17 cellular contexts compared by ENCODE assay signal in genomic region chr15:42373274-42373673, GRCh38. TPM values are rescaled to one million over a fixed set of nuclear protein-coding genes. Genes with fewer than 3 reads are reported as not detected.
A peak's percentile ranks its signal among the peaks of the same experiment; 100 is the strongest.
DNase-seq lines count a peak whose midpoint lies in the region; ATAC-seq and TF ChIP-seq lines count a peak whose summit lies in the region.
"Had no signal": no experiment of that assay in that cellular context is flagged by ENCODE, and none has a peak within 500 bp of the region (broad histone marks: within the 10 kb centered on the region; RNA-seq: fewer than 3 reads in every experiment).

No MANE protein-coding gene starts in this region.

- H3K27me3 Mint-ChIP-seq in type B pancreatic cell: no peaks in the 10 kb centered on the region

- H3K36me3 Mint-ChIP-seq in type B pancreatic cell: peaks cover 3% of the 10 kb centered on the region

- H3K9me3 Mint-ChIP-seq in type B pancreatic cell: no peaks in the 10 kb centered on the region

- WGBS in heart left ventricle, 4 donors: 15 to 42% (median 37%) methylated on average over 1 of the region's 1 CpG
- WGBS in spleen, 5 donors: 53 to 100% (median 75%) methylated on average over 1 of the region's 1 CpG

- H3K4me3 Mint-ChIP-seq in type B pancreatic cell: no peak overlapping the region
- H3K4me3 Mint-ChIP-seq: H9 had no signal

- intact Hi-C loops in heart left ventricle (cut with DNase I) (loop anchor here in 1 of 10 donors (10.0 kb wide), 1 partner anchor 78 kb away; no protein-coding TSS in a partner anchor), upper lobe of right lung (cut with DNase I) (no loop called here), spleen (cut with DNase I; ENCODE audit: low total_unique reads) (no loop called here)

- no peaks in the 10 kb centered on the region for H3K36me3 ChIP-seq in heart left ventricle
- H3K36me3 ChIP-seq in upper lobe of right lung: no peaks in the 10 kb centered on the region
- peaks cover 0 to 11% (median 0%) of the 10 kb centered on the region in 6 donors for H3K36me3 ChIP-seq in spleen

- TF ChIP-seq CTCF in heart left ventricle (IDR thresholded peaks at IDR 0.05): no peak
- TF ChIP-seq CTCF in upper lobe of right lung (IDR thresholded peaks at IDR 0.05): no peak
- no peak for TF ChIP-seq CTCF in spleen (IDR thresholded peaks at IDR 0.05 in 8 of 11, conservative IDR thresholded peaks at IDR 0.05 in 3 of 11)
- TF ChIP-seq CTCF in type B pancreatic cell (conservative IDR thresholded peaks at IDR 0.05): no peak

- H3K9me3 ChIP-seq in heart left ventricle: peaks cover 0 to 9% (median 0%) of the 10 kb centered on the region in 12 donors
- H3K9me3 ChIP-seq in upper lobe of right lung: no peaks in the 10 kb centered on the region
- peaks cover 0 to 14% (median 8%) of the 10 kb centered on the region in 8 donors for H3K9me3 ChIP-seq in spleen

- DNase-seq in activated CD8-positive, alpha-beta memory T cell treated with anti-CD3 and anti-CD28 coated beads for 24 hours: peak; percentile 38
- DNase-seq in activated CD8-positive, alpha-beta memory T cell treated with anti-CD3 and anti-CD28 coated beads, Interleukin-2, amount 50 U/mL, for 48 hours: no peak
- DNase-seq in heart left ventricle: peak; percentile 64 to 85 (median 75)
- DNase-seq in medulla oblongata (ENCODE audit: extremely low spot score): peak; percentile 12
- DNase-seq in upper lobe of right lung: no peak
- no peak for DNase-seq in spleen
- no peak for DNase-seq in type B pancreatic cell (ENCODE audit: extremely low spot score, unreplicated experiment)
- DNase-seq: 8988T; C1 segment of cervical spinal cord; H9; NCI-H1048; NCI-H146; NCI-H2081 treated with DMSO at 0.1 percent for 48 hours; NCI-H526; NK-92 treated with Interleukin-12 subunit alpha and Interleukin-12 subunit beta, amount 100 ng/mL, for 24 hours had no signal

- no peaks in the 10 kb centered on the region for H3K4me1 Mint-ChIP-seq in type B pancreatic cell (ENCODE audit: unreplicated experiment)
- H3K4me1 Mint-ChIP-seq: H9 had no signal

- TF ChIP-seq POLR2A in heart left ventricle (IDR thresholded peaks at IDR 0.05) (no peak), spleen (IDR thresholded peaks at IDR 0.05) (no peak)

- no peak overlapping the region for H3K27ac Mint-ChIP-seq in type B pancreatic cell
- H3K27ac Mint-ChIP-seq: H9 had no signal

- H3K27me3 ChIP-seq in heart left ventricle: no peaks in the 10 kb centered on the region
- no peaks in the 10 kb centered on the region for H3K27me3 ChIP-seq in upper lobe of right lung
- no peaks in the 10 kb centered on the region for H3K27me3 ChIP-seq in spleen (replicated peaks in 1 of 7)

- H3K27ac ChIP-seq in heart left ventricle: no peak overlapping the region
- H3K27ac ChIP-seq in upper lobe of right lung: no peak overlapping the region
- H3K27ac ChIP-seq in spleen: no peak overlapping the region

- ATAC-seq in heart left ventricle (peak in 3 of 4 donors; percentile 71 to 77 (median 74)), upper lobe of right lung (peak; percentile 13), HG02763 (IDR thresholded peaks at IDR 0.05; ENCODE audit: unreplicated experiment) (no peak)

- H3K4me3 ChIP-seq in heart left ventricle: no peak overlapping the region
- no peak overlapping the region for H3K4me3 ChIP-seq in upper lobe of right lung
- no peak overlapping the region for H3K4me3 ChIP-seq in spleen

- peaks cover 0 to 9% (median 0%) of the 10 kb centered on the region in 12 donors for H3K4me1 ChIP-seq in heart left ventricle
- H3K4me1 ChIP-seq in upper lobe of right lung: no peaks in the 10 kb centered on the region
- peaks cover 0 to 14% (median 0%) of the 10 kb centered on the region in 6 donors for H3K4me1 ChIP-seq in spleen

RNA-seq across cellular contexts. Expression of gene CAPN3, which starts 14.0 kb away (rescaled TPM):
- total RNA-seq in heart left ventricle (10 to 100 TPM in 1 of 9 donors, 1 to 10 TPM in 8; 1.3 to 12.2 (median 7.3) TPM), upper lobe of right lung (45.4 TPM), spleen (10 to 100 TPM; 14.6 to 24.2 (median 16.7) TPM), type B pancreatic cell (ENCODE audit: low replicate concordance) (10.6 and 12.3 TPM in 2 replicates)
- polyA plus RNA-seq in heart left ventricle (1 to 10 TPM; 2.0 to 9.9 TPM), spleen (10 to 100 TPM; 20.3 to 40.5 (median 29.7) TPM)
- total RNA-seq: HT-29 had no signal

Comparison
In these comparisons a context has a peak if more than half of its experiments do, and no peak if none do; other contexts are left out.
1. DNase-seq: peak in activated CD8-positive, alpha-beta memory T cell treated with anti-CD3 and anti-CD28 coated beads for 24 hours (single experiment), heart left ventricle (5 of 5) and medulla oblongata (single experiment); none in activated CD8-positive, alpha-beta memory T cell treated with anti-CD3 and anti-CD28 coated beads, Interleukin-2, amount 50 U/mL, for 48 hours (single experiment), upper lobe of right lung (single experiment), spleen (single experiment) and type B pancreatic cell (single experiment).